ENCODE assay signal across 1 cellular context in genomic region chr3:129439817-129440647, GRCh38.
A peak's percentile ranks its signal among the peaks of the same experiment; 100 is the strongest.
TF ChIP-seq lines count a peak whose summit lies in the region.

TSS of gene IFT122 (plus strand) at chr3:129440224. CDS start at chr3:129440331, 107 bp downstream.
TSS of gene MBD4 (minus strand) at chr3:129439948. CDS start at chr3:129439833, 115 bp downstream.

TF ChIP-seq in K562, 482 proteins besides CTCF, POLR2A, EP300 and RAD21 (continued from another document and continues in another):
- peak; percentile 56 to 72; a peak in 1 of 4 replicates for TF ChIP-seq MLLT1 (IDR thresholded peaks at IDR 0.05)
- no peak for TF ChIP-seq BCLAF1 (IDR thresholded peaks at IDR 0.05; ENCODE audit: borderline replicate concordance in 1 of 2, control insufficient read depth in 1 of 2, low read depth in 2 of 2, low read length in 1 of 2)
- no peak for TF ChIP-seq RFX5 (IDR thresholded peaks at IDR 0.05; ENCODE audit: low read depth, low read length)
- TF ChIP-seq THAP7 (CRISPR knock-in tag; IDR thresholded peaks at IDR 0.05), result no peak; the same call in 1 of the 2 replicates
- TF ChIP-seq ZBTB11 (CRISPR knock-in tag; IDR thresholded peaks at IDR 0.05), result no peak; a peak in 2 of 6 replicates
- TF ChIP-seq RBM17 (IDR thresholded peaks at IDR 0.05; ENCODE audit: borderline replicate concordance, low read depth, low read length), result no peak
- TF ChIP-seq ZNF277 (CRISPR knock-in tag; IDR thresholded peaks at IDR 0.05; ENCODE audit: borderline replicate concordance), result no peak
- TF ChIP-seq HCFC1 (IDR thresholded peaks at IDR 0.05; ENCODE audit: low read depth, low read length), result peak; percentile 42; the same call in 1 of the 2 replicates
- peak; percentile 95 to 96 for TF ChIP-seq NRF1 (conservative IDR thresholded peaks at IDR 0.05 in 1 of 2, IDR thresholded peaks at IDR 0.05 in 1 of 2)
- 0 out of 2 replicates have a peak, but pooled peaks have one; percentile 63 for TF ChIP-seq ZBTB9 (CRISPR knock-in tag; IDR thresholded peaks at IDR 0.05)
- no peak for TF ChIP-seq CHD2 (IDR thresholded peaks at IDR 0.05; ENCODE audit: low read depth, low read length)
- no peak for TF ChIP-seq CGGBP1 (CRISPR knock-in tag; IDR thresholded peaks at IDR 0.05)
- TF ChIP-seq PHB (CRISPR knock-in tag; IDR thresholded peaks at IDR 0.05), result 0 out of 2 replicates have a peak, but pooled peaks have one; percentile 62
- TF ChIP-seq GMEB1 (CRISPR knock-in tag; IDR thresholded peaks at IDR 0.05), result 0 out of 2 replicates have a peak, but pooled peaks have one; percentile 34
- TF ChIP-seq RBM34 (IDR thresholded peaks at IDR 0.05; ENCODE audit: borderline replicate concordance, insufficient read depth, low read length), result no peak
- TF ChIP-seq CREB3L1 (IDR thresholded peaks at IDR 0.05; ENCODE audit: borderline replicate concordance, low read depth), result peak; percentile 91
- TF ChIP-seq ZNF318 (IDR thresholded peaks at IDR 0.05; ENCODE audit: borderline replicate concordance in 1 of 2, low read depth in 1 of 2), result no peak
- no peak for TF ChIP-seq ZNF764 (CRISPR knock-in tag; IDR thresholded peaks at IDR 0.05; ENCODE audit: low read depth)
- no peak for TF ChIP-seq ARID2 (IDR thresholded peaks at IDR 0.05)
- TF ChIP-seq SNAPC5 (CRISPR knock-in tag; IDR thresholded peaks at IDR 0.05), result no peak
- no peak for TF ChIP-seq ZNF695 (CRISPR knock-in tag; IDR thresholded peaks at IDR 0.05)
